Comparison of ENCODE assay signal across 16 cellular contexts in the genomic region with DNA sequence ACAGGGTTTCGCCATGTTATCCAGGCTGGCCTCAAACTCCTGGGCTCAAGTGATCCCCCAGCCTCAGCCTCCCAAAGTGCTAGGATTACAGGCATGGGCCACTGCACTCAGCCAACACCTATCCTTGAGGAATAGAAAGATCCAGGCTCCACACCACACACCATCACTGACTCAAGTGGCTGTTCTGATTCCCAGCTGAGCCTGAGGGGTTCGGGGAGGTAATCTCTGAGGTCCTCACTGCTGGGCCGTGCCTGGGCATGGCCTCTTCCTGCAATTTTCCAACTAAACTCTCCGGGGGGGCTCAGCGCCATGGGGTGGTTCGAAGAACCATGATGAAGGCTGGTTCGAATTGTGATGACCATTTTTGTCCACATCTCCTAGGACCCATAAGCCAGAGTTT. TPM values are rescaled to one million over a fixed set of nuclear protein-coding genes. Genes with fewer than 3 reads are reported as not detected.
A peak's percentile ranks its signal among the peaks of the same experiment; 100 is the strongest.
DNase-seq lines count a peak whose midpoint lies in the region; ATAC-seq and TF ChIP-seq lines count a peak whose summit lies in the region.
"Had no signal": no experiment of that assay in that cellular context is flagged by ENCODE, and none has a peak within 500 bp of the region (broad histone marks: within the 10 kb centered on the region; RNA-seq: fewer than 3 reads in every experiment).

No MANE protein-coding gene starts in this region.

- H3K9me3 ChIP-seq in cardiac muscle cell (ENCODE audit: low read depth) (no peaks in the 10 kb centered on the region), right cardiac atrium (ENCODE audit: control insufficient read depth, low read length) (no peaks in the 10 kb centered on the region), prostate gland (no peaks in the 10 kb centered on the region), uterus (no peaks in the 10 kb centered on the region)

- intact Hi-C loops in left ventricle myocardium superior (cut with micrococcal nuclease) (no loop called here), right cardiac atrium (cut with DNase I) (no loop called here), prostate gland (cut with DNase I) (no loop called here), uterus (cut with DNase I; ENCODE audit: low total_unique reads) (no loop called here)

- no peak for DNase-seq in cardiac muscle cell (ENCODE audit: low read depth in 1 of 2, low spot score in 1 of 2)
- DNase-seq in left ventricle myocardium superior, result no peak
- DNase-seq in right cardiac atrium, result no peak
- no peak for DNase-seq in prostate gland (ENCODE audit: low spot score)
- DNase-seq in uterus, result peak in 1 of 2 donors; percentile 18
- DNase-seq in NK-92 treated with Interleukin-12 subunit alpha and Interleukin-12 subunit beta, amount 100 ng/mL, for 24 hours (lab: John Stamatoyannopoulos, UW), result no peak
- no peak for DNase-seq in stimulated activated naive CD4-positive, alpha-beta T cell treated with Interleukin-2 at 50 U/mL for 16 hours (lab: John Stamatoyannopoulos, UW)
- DNase-seq: activated CD4-positive, alpha-beta memory T cell treated with anti-CD3 and anti-CD28 coated beads, Interleukin-2, amount 10 ng/mL, durations not matched to agents 7 days and 5 days; COR-L47; NCI-H2081; SHP77; stimulated activated CD4-positive, alpha-beta T cell treated with anti-CD3 and anti-CD28 coated beads, Interleukin-4, amount 100 ng/mL, for 1 hour had no signal

- ATAC-seq in left ventricle myocardium superior (no peak), right cardiac atrium (no peak), GM21360 (IDR thresholded peaks at IDR 0.05; ENCODE audit: unreplicated experiment) (no peak)
- ATAC-seq: HCT116; stimulated activated effector memory CD8-positive, alpha-beta T cell treated with anti-CD3 and anti-CD28 coated beads, Interleukin-12 subunit alpha, Interleukin-12 subunit beta, amount 100 ng/mL, for 72 hours had no signal

- H3K27ac ChIP-seq in cardiac muscle cell, result peak overlapping the region; percentile 71
- peak overlapping the region; percentile 3 for H3K27ac ChIP-seq in right cardiac atrium (ENCODE audit: low read length)
- H3K27ac ChIP-seq in prostate gland, result peak overlapping the region; percentile 82 to 89
- H3K27ac ChIP-seq in uterus, result peak overlapping the region; percentile 99

- H3K27me3 ChIP-seq in cardiac muscle cell (no peaks in the 10 kb centered on the region), right cardiac atrium (ENCODE audit: control insufficient read depth, insufficient read depth) (no peaks in the 10 kb centered on the region), prostate gland (replicated peaks; ENCODE audit: insufficient read depth) (no peaks in the 10 kb centered on the region), uterus (no peaks in the 10 kb centered on the region)

- H3K36me3 ChIP-seq in cardiac muscle cell (no peaks in the 10 kb centered on the region), prostate gland (no peaks in the 10 kb centered on the region), uterus (no peaks in the 10 kb centered on the region)

- no peak overlapping the region for H3K4me3 ChIP-seq in cardiac muscle cell
- H3K4me3 ChIP-seq in right cardiac atrium (ENCODE audit: low read length), result peak overlapping the region; percentile 6
- H3K4me3 ChIP-seq in prostate gland, result peak overlapping the region; percentile 37 to 44
- peak overlapping the region; percentile 68 to 88 for H3K4me3 ChIP-seq in uterus

- WGBS in right cardiac atrium, result 70% methylated on average over 7 of the region's 7 CpGs
- WGBS in prostate gland, result 77% methylated on average over 6 of the region's 7 CpGs

- TF ChIP-seq POLR2A in prostate gland (IDR thresholded peaks at IDR 0.05) (no peak), uterus (IDR thresholded peaks at IDR 0.05) (no peak)

- TF ChIP-seq CTCF in cardiac muscle cell (IDR thresholded peaks at IDR 0.05; ENCODE audit: low read depth, low read length), result no peak
- TF ChIP-seq CTCF in prostate gland (IDR thresholded peaks at IDR 0.05), result no peak
- TF ChIP-seq CTCF in uterus (IDR thresholded peaks at IDR 0.05), result no peak

- H3K4me1 ChIP-seq in cardiac muscle cell (ENCODE audit: low read depth), result peaks cover 64% of the 10 kb centered on the region
- H3K4me1 ChIP-seq in right cardiac atrium (ENCODE audit: control insufficient read depth, insufficient read depth, low read length), result peaks cover 20% of the 10 kb centered on the region
- H3K4me1 ChIP-seq in prostate gland (replicated peaks), result no peaks in the 10 kb centered on the region
- H3K4me1 ChIP-seq in uterus, result peaks cover 6 to 10% of the 10 kb centered on the region in 2 donors

RNA-seq across cellular contexts. Expression of a gene that starts 31.0 kb away (rescaled TPM):
- total RNA-seq in cardiac muscle cell (6.4 and 9.0 TPM in 2 replicates), left ventricle myocardium superior (not detected), right cardiac atrium (1 to 10 TPM in 1 of 4 donors, under 1 TPM in 2, not detected in 1; 0.65 to 2.3 (median 0.94) TPM), prostate gland (1 to 10 TPM in 1 of 2 donors, not detected in 1; 9.3 TPM), uterus (1 to 10 TPM in 2 of 4 donors, not detected in 2; 1.6 to 2.3 TPM)
- polyA plus RNA-seq in cardiac muscle cell (3.9 and 5.8 TPM in 2 replicates), right cardiac atrium (1.4 TPM)
- total RNA-seq: activated CD4-positive, alpha-beta memory T cell treated with anti-CD3 and anti-CD28 coated beads, Interleukin-2, amount 10 ng/mL, durations not matched to agents 7 days and 5 days; pulmonary artery endothelial cell had no signal

RNA-seq across cellular contexts. Expression of a gene that starts 52.2 kb away (rescaled TPM):
- total RNA-seq in cardiac muscle cell, result 14.4 and 16.1 TPM in 2 replicates
- polyA plus RNA-seq in cardiac muscle cell, result 15.3 and 17.6 TPM in 2 replicates
- 2.6 TPM for total RNA-seq in left ventricle myocardium superior
- 1 to 10 TPM; 4.7 to 7.0 (median 6.2) TPM for total RNA-seq in right cardiac atrium
- 3.7 TPM for polyA plus RNA-seq in right cardiac atrium
- total RNA-seq in prostate gland, result 10 to 100 TPM in 1 of 2 donors, 1 to 10 TPM in 1; 7.7 to 20.7 TPM
- 1 to 10 TPM in 3 of 4 donors, under 1 TPM in 1; 0.59 to 8.6 (median 5.9) TPM for total RNA-seq in uterus

Comparison
In these comparisons a context has a peak if more than half of its experiments do, and no peak if none do; other contexts are left out.
1. H3K27ac ChIP-seq: peak in every context shown above with its lines; median percentile 99 in uterus; 86 in prostate gland; 71 in cardiac muscle cell; 3 in right cardiac atrium.